19 cellular contexts compared by ENCODE assay signal in the genomic region with DNA sequence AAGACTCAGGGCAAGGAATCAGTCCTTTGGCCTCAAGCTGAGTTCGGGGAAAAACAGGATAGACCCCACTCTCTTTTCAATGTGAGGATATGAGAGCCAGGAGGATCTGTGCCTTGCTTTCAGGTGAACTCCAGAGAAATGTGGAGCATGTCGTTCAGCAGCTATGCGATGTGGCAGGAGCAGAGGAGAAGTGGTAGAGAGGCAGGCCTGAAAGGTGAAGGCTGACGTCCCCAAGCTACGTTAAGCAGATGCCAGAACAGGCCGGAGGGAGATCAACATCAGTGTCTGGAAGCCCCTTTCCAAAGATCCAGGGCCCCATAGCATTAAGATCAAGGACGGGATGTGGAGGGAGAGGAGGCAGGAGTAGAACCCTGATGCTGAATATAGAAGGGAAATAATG.
DNase-seq lines count a peak whose midpoint lies in the region; ATAC-seq and TF ChIP-seq lines count a peak whose summit lies in the region.
"Had no signal": no experiment of that assay in that cellular context is flagged by ENCODE, and none has a peak within 500 bp of the region (broad histone marks: within the 10 kb centered on the region; RNA-seq: fewer than 3 reads in every experiment).

No MANE protein-coding gene starts in this region.

- H3K27me3 Mint-ChIP-seq in CD14-positive monocyte (ENCODE audit: low read depth in 3 of 3) = no peaks in the 10 kb centered on the region
- no peaks in the 10 kb centered on the region for H3K27me3 Mint-ChIP-seq in GM23338 (ENCODE audit: insufficient read depth, low read depth, poor library complexity)
- no peaks in the 10 kb centered on the region for H3K27me3 Mint-ChIP-seq in endothelial cell (ENCODE audit: unreplicated experiment)
- no peaks in the 10 kb centered on the region for H3K27me3 Mint-ChIP-seq in activated CD4-positive, alpha-beta memory T cell treated with anti-CD3 and anti-CD28 coated beads for 36 hours

- H3K9me2 ChIP-seq in GM23338 (ENCODE audit: insufficient read depth) = no peaks in the 10 kb centered on the region

- H3K36me3 ChIP-seq in GM23338 (ENCODE audit: insufficient read depth) = no peaks in the 10 kb centered on the region
- no peaks in the 10 kb centered on the region for H3K36me3 ChIP-seq in gastrocnemius medialis

- H3K27me3 ChIP-seq in GM23338 (ENCODE audit: insufficient read depth) = no peaks in the 10 kb centered on the region
- no peaks in the 10 kb centered on the region for H3K27me3 ChIP-seq in gastrocnemius medialis

- POLR2A ChIA-PET in activated CD4-positive, alpha-beta memory T cell treated with anti-CD3 and anti-CD28 coated beads for 36 hours (lab: Charles Lee) = no interaction called here

- ATAC-seq in GM23338 (no peak), gastrocnemius medialis (no peak)
- ATAC-seq: HepG2 had no signal

- TF ChIP-seq POLR2A in gastrocnemius medialis (IDR thresholded peaks at IDR 0.05) = no peak

- H3K4me1 Mint-ChIP-seq in CD14-positive monocyte (peaks cover 14% of the 10 kb centered on the region), GM23338 (no peaks in the 10 kb centered on the region), endothelial cell (ENCODE audit: unreplicated experiment) (peaks cover 7% of the 10 kb centered on the region)
- H3K4me1 Mint-ChIP-seq in activated CD4-positive, alpha-beta memory T cell treated with anti-CD3 and anti-CD28 coated beads for 36 hours (ENCODE audit: low read depth) = no peaks in the 10 kb centered on the region

- no peaks in the 10 kb centered on the region for H3K9me3 ChIP-seq in gastrocnemius medialis

- no peak overlapping the region for H3K4me2 ChIP-seq in GM23338
- H3K4me2 ChIP-seq: KMS-11 had no signal

- in situ Hi-C loops in gastrocnemius medialis (cut with MboI; ENCODE audit: low sequenced_read_pairs in 4 of 4) = loop anchor here in 1 of 4 donors (25.0 kb wide), 1 partner anchor 687 kb away; no protein-coding TSS in a partner anchor

- 0 out of 2 replicates have a peak overlapping the region, but pooled peaks have one; percentile 16 for H2AFZ ChIP-seq in GM23338

- H3K4me3 ChIP-seq in GM23338 = no peak overlapping the region
- H3K4me3 ChIP-seq in gastrocnemius medialis = no peak overlapping the region
- H3K4me3 ChIP-seq: SK-N-MC had no signal

- no peak for DNase-seq in CD14-positive monocyte (ENCODE audit: low spot score)
- no peak for DNase-seq in GM23338 (ENCODE audit: low spot score)
- DNase-seq in medulla oblongata (ENCODE audit: extremely low spot score) = peak; percentile 26
- no peak for DNase-seq in gastrocnemius medialis
- DNase-seq in endothelial cell (ENCODE audit: low spot score) = no peak
- DNase-seq in kidney glomerular epithelial cell (lab: John Stamatoyannopoulos, UW) = no peak
- DNase-seq in activated CD4-positive, alpha-beta memory T cell treated with anti-CD3 and anti-CD28 coated beads for 36 hours = no peak
- DNase-seq in NCI-H510A (lab: John Stamatoyannopoulos, UW) = no peak
- DNase-seq: ACHN, DND-41, HCEC 1CT, NCI-H1694 treated with DMSO at 0.1 percent for 48 hours, NCI-H2107, NCI-H510A treated with DMSO at 0.1 percent for 48 hours, NCI-H774, SHP77 had no signal

- H4K20me1 ChIP-seq in GM23338 (replicated peaks; ENCODE audit: insufficient read depth) = no peaks in the 10 kb centered on the region

- H3K36me3 Mint-ChIP-seq in CD14-positive monocyte (peaks cover 30 to 33% of the 10 kb centered on the region in 2 donors), GM23338 (ENCODE audit: low read depth) (no peaks in the 10 kb centered on the region), endothelial cell (ENCODE audit: low read depth, unreplicated experiment) (peaks cover 27% of the 10 kb centered on the region)
- no peaks in the 10 kb centered on the region for H3K36me3 Mint-ChIP-seq in activated CD4-positive, alpha-beta memory T cell treated with anti-CD3 and anti-CD28 coated beads for 36 hours

- H3K79me2 ChIP-seq in GM23338 (replicated peaks; ENCODE audit: insufficient read depth) = no peaks in the 10 kb centered on the region

- H3K4me1 ChIP-seq in GM23338 (ENCODE audit: insufficient read depth) = no peaks in the 10 kb centered on the region
- H3K4me1 ChIP-seq in gastrocnemius medialis = peaks cover 11 to 16% of the 10 kb centered on the region in 2 donors

- no peaks in the 10 kb centered on the region for H3F3A ChIP-seq in GM23338 (replicated peaks; ENCODE audit: low read depth)

- H3K27ac Mint-ChIP-seq in CD14-positive monocyte (peak overlapping the region in 5 of 7 donors; percentile 24 to 80 (median 65)), GM23338 (no peak overlapping the region), endothelial cell (ENCODE audit: unreplicated experiment) (no peak overlapping the region)
- H3K27ac Mint-ChIP-seq in activated CD4-positive, alpha-beta memory T cell treated with anti-CD3 and anti-CD28 coated beads for 36 hours = no peak overlapping the region

- intact Hi-C loops in CD14-positive monocyte (cut with micrococcal nuclease) (no loop called here), gastrocnemius medialis (cut with DNase I; ENCODE audit: low total_unique reads) (no loop called here)
- intact Hi-C loops in activated CD4-positive, alpha-beta memory T cell treated with anti-CD3 and anti-CD28 coated beads for 36 hours (cut with micrococcal nuclease) = no loop called here

- peak overlapping the region; percentile 40 to 55 for H3K4me3 Mint-ChIP-seq in CD14-positive monocyte
- H3K4me3 Mint-ChIP-seq in GM23338 = no peak overlapping the region
- H3K4me3 Mint-ChIP-seq in endothelial cell (ENCODE audit: unreplicated experiment) = no peak overlapping the region
- no peak overlapping the region for H3K4me3 Mint-ChIP-seq in activated CD4-positive, alpha-beta memory T cell treated with anti-CD3 and anti-CD28 coated beads for 36 hours

- TF ChIP-seq CTCF in CD14-positive monocyte (IDR thresholded peaks at IDR 0.05) (no peak), GM23338 (conservative IDR thresholded peaks at IDR 0.05; ENCODE audit: low read depth in 2 of 2) (no peak), gastrocnemius medialis (IDR thresholded peaks at IDR 0.05 in 4 of 5, conservative IDR thresholded peaks at IDR 0.05 in 1 of 5) (no peak), endothelial cell (IDR thresholded peaks at IDR 0.05; ENCODE audit: unreplicated experiment) (no peak)

- CTCF ChIA-PET in activated CD4-positive, alpha-beta memory T cell treated with anti-CD3 and anti-CD28 coated beads for 36 hours (lab: Charles Lee) = interaction anchor here (1.6 to 2.2 kb wide), 2 partner anchors 122 to 180 kb away, joined by 5 to 11 read pairs; no protein-coding TSS in a partner anchor

- H3K27ac ChIP-seq in GM23338 (ENCODE audit: low read depth) = no peak overlapping the region
- H3K27ac ChIP-seq in gastrocnemius medialis = peak overlapping the region in 3 of 4 donors; percentile 42 to 62 (median 48)
- H3K27ac ChIP-seq: KMS-11, SK-N-MC had no signal

- peaks cover 0 to 3% (median 0%) of the 10 kb centered on the region in 7 donors for H3K9me3 Mint-ChIP-seq in CD14-positive monocyte
- H3K9me3 Mint-ChIP-seq in GM23338 = no peaks in the 10 kb centered on the region
- no peaks in the 10 kb centered on the region for H3K9me3 Mint-ChIP-seq in endothelial cell (ENCODE audit: unreplicated experiment)
- H3K9me3 Mint-ChIP-seq in activated CD4-positive, alpha-beta memory T cell treated with anti-CD3 and anti-CD28 coated beads for 36 hours = no peaks in the 10 kb centered on the region

TF ChIP-seq in GM23338, 12 proteins besides CTCF, POLR2A, EP300 and RAD21:
- TF ChIP-seq EZH2 (IDR thresholded peaks at IDR 0.05; ENCODE audit: low read depth, unreplicated experiment) (no peak), JUNB (IDR thresholded peaks at IDR 0.05; ENCODE audit: unreplicated experiment) (no peak), EZH2phosphoT487 (IDR thresholded peaks at IDR 0.05; ENCODE audit: unreplicated experiment) (no peak), CREB1 (CRISPR knock-in tag; IDR thresholded peaks at IDR 0.05; ENCODE audit: low read depth) (no peak), STAT1 (IDR thresholded peaks at IDR 0.05; ENCODE audit: unreplicated experiment) (no peak)
- TF ChIP-seq, protein P1, sequence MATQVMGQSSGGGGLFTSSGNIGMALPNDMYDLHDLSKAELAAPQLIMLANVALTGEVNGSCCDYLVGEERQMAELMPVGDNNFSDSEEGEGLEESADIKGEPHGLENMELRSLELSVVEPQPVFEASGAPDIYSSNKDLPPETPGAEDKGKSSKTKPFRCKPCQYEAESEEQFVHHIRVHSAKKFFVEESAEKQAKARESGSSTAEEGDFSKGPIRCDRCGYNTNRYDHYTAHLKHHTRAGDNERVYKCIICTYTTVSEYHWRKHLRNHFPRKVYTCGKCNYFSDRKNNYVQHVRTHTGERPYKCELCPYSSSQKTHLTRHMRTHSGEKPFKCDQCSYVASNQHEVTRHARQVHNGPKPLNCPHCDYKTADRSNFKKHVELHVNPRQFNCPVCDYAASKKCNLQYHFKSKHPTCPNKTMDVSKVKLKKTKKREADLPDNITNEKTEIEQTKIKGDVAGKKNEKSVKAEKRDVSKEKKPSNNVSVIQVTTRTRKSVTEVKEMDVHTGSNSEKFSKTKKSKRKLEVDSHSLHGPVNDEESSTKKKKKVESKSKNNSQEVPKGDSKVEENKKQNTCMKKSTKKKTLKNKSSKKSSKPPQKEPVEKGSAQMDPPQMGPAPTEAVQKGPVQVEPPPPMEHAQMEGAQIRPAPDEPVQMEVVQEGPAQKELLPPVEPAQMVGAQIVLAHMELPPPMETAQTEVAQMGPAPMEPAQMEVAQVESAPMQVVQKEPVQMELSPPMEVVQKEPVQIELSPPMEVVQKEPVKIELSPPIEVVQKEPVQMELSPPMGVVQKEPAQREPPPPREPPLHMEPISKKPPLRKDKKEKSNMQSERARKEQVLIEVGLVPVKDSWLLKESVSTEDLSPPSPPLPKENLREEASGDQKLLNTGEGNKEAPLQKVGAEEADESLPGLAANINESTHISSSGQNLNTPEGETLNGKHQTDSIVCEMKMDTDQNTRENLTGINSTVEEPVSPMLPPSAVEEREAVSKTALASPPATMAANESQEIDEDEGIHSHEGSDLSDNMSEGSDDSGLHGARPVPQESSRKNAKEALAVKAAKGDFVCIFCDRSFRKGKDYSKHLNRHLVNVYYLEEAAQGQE (IDR thresholded peaks at IDR 0.05; ENCODE audit: unreplicated experiment) = no peak

Comparison
In these comparisons a context has a peak if more than half of its experiments do, and no peak if none do; other contexts are left out.
1. H3K27ac Mint-ChIP-seq: peak in CD14-positive monocyte (5 of 7); none in GM23338 (single experiment), endothelial cell (single experiment) and activated CD4-positive, alpha-beta memory T cell treated with anti-CD3 and anti-CD28 coated beads for 36 hours (single experiment).
2. H3K4me3 Mint-ChIP-seq: peak in CD14-positive monocyte (2 of 2); none in GM23338 (single experiment), endothelial cell (single experiment) and activated CD4-positive, alpha-beta memory T cell treated with anti-CD3 and anti-CD28 coated beads for 36 hours (single experiment).